In genomic region chr1:64887689-64888217, GRCh38 we compare ENCODE assay signal across 24 cellular contexts.
DNase-seq lines count a peak whose midpoint lies in the region; ATAC-seq and TF ChIP-seq lines count a peak whose summit lies in the region.
"Had no signal": no experiment of that assay in that cellular context is flagged by ENCODE, and none has a peak within 500 bp of the region (broad histone marks: within the 10 kb centered on the region; RNA-seq: fewer than 3 reads in every experiment).

No MANE protein-coding gene starts in this region.

- H3K9ac ChIP-seq in endodermal cell (ENCODE audit: extremely low read depth, low read length, poor library complexity, severe bottlenecking): no peak overlapping the region

- TF ChIP-seq CTCF in A673 (conservative IDR thresholded peaks at IDR 0.05; ENCODE audit: low read depth, low read length): no peak
- no peak for TF ChIP-seq CTCF in endodermal cell (conservative IDR thresholded peaks at IDR 0.05)

- peaks cover 0 to 28% (median 3%) of the 10 kb centered on the region in 3 donors for H3K36me3 Mint-ChIP-seq in CD8-positive, alpha-beta memory T cell
- peaks cover 2% of the 10 kb centered on the region for H3K36me3 Mint-ChIP-seq in endodermal cell (ENCODE audit: low read depth)
- H3K36me3 Mint-ChIP-seq in naive B cell: peaks cover 0 to 7% of the 10 kb centered on the region in 2 donors

- H3K27ac ChIP-seq in A673 (ENCODE audit: low read depth, low read length, poor library complexity, severe bottlenecking) (peak overlapping the region; percentile 33), endodermal cell (ENCODE audit: low read depth, low read length) (no peak overlapping the region)
- H3K27ac ChIP-seq in CD8-positive, alpha-beta memory T cell (ENCODE audit: low read depth, low read length): no peak overlapping the region
- H3K27ac ChIP-seq: ascending aorta, lower lobe of right lung, neutrophil, prostate gland, stomach, tibial artery had no signal

- CTCF ChIA-PET in A673 (lab: Charles Lee): no interaction called here
- CTCF ChIA-PET in CD8-positive, alpha-beta memory T cell (lab: Charles Lee): interaction anchor here (0.9 kb wide), 1 partner anchor 188 kb away, joined by 5 read pairs; no protein-coding TSS in a partner anchor

- H3K9me3 ChIP-seq in A673 (ENCODE audit: low read depth, low read length, poor library complexity, severe bottlenecking): no peaks in the 10 kb centered on the region
- H3K9me3 ChIP-seq in CD8-positive, alpha-beta memory T cell (ENCODE audit: low read length): no peaks in the 10 kb centered on the region
- H3K9me3 ChIP-seq in endodermal cell (ENCODE audit: control insufficient read depth, low read length): no peaks in the 10 kb centered on the region
- H3K9me3 ChIP-seq: ascending aorta, lower lobe of right lung, neutrophil, prostate gland, stomach, tibial artery had no signal

- ATAC-seq in naive B cell (ENCODE audit: low read depth in 2 of 2): no peak
- ATAC-seq in GM19324 (IDR thresholded peaks at IDR 0.05; ENCODE audit: low FRiP score, unreplicated experiment): no peak
- ATAC-seq: activated CD4-positive, CD25-positive, alpha-beta regulatory T cell treated with anti-CD3 and anti-CD28 coated beads, Interleukin-2, amount 50 U/mL, for 24 hours; lower lobe of right lung had no signal

- H3K27me3 Mint-ChIP-seq in CD8-positive, alpha-beta memory T cell: peaks cover 0 to 2% of the 10 kb centered on the region in 2 donors
- H3K27me3 Mint-ChIP-seq in endodermal cell (ENCODE audit: insufficient read depth) (no peaks in the 10 kb centered on the region), naive B cell (no peaks in the 10 kb centered on the region)
- H3K27me3 Mint-ChIP-seq: activated CD4-positive, alpha-beta memory T cell treated with anti-CD3 and anti-CD28 coated beads, Interleukin-2, amount 10 ng/mL, durations not matched to agents 7 days and 5 days; dendritic cell treated with granulocyte-macrophage colony-stimulating factor and Interleukin-4, amounts not matched to agents 40 ng/mL and 50 ng/mL, for 4 days had no signal

- 86 to 88% methylated on average over 1 to 4 of the region's 4 CpGs for WGBS in endodermal cell (ENCODE audit: insufficient coverage in 1 of 2, insufficient read length in 1 of 2), 2 experiments

- H3K4me1 Mint-ChIP-seq in CD8-positive, alpha-beta memory T cell: peaks cover 91 to 99% (median 93%) of the 10 kb centered on the region in 3 donors
- H3K4me1 Mint-ChIP-seq in endodermal cell: peaks cover 36% of the 10 kb centered on the region
- H3K4me1 Mint-ChIP-seq in naive B cell: peaks cover 62 to 71% (median 68%) of the 10 kb centered on the region in 3 donors

- H3K27me3 ChIP-seq in A673 (replicated peaks; ENCODE audit: insufficient read depth, low read depth, low read length, poor library complexity): no peaks in the 10 kb centered on the region
- no peaks in the 10 kb centered on the region for H3K27me3 ChIP-seq in CD8-positive, alpha-beta memory T cell (ENCODE audit: insufficient read depth, low read length, poor library complexity, severe bottlenecking)
- H3K27me3 ChIP-seq in endodermal cell (ENCODE audit: control insufficient read depth, insufficient read depth, low read length, poor library complexity, severe bottlenecking): no peaks in the 10 kb centered on the region
- H3K27me3 ChIP-seq: ascending aorta, neutrophil, stomach, tibial artery had no signal

- H3K4me3 Mint-ChIP-seq in CD8-positive, alpha-beta memory T cell: peak overlapping the region in 4 of 7 donors; percentile 17 to 58 (median 27)
- H3K4me3 Mint-ChIP-seq in endodermal cell (no peak overlapping the region), naive B cell (no peak overlapping the region)
- H3K4me3 Mint-ChIP-seq: activated CD4-positive, alpha-beta memory T cell treated with anti-CD3 and anti-CD28 coated beads, Interleukin-2, amount 10 ng/mL, durations not matched to agents 7 days and 5 days; dendritic cell treated with granulocyte-macrophage colony-stimulating factor and Interleukin-4, amounts not matched to agents 40 ng/mL and 50 ng/mL, for 4 days had no signal

- H3K4me3 ChIP-seq in A673 (ENCODE audit: low read depth, low read length, poor library complexity, severe bottlenecking) (no peak overlapping the region), endodermal cell (ENCODE audit: low read length) (no peak overlapping the region)
- no peak overlapping the region for H3K4me3 ChIP-seq in CD8-positive, alpha-beta memory T cell (ENCODE audit: low read length)
- H3K4me3 ChIP-seq: ascending aorta, lower lobe of right lung, prostate gland, stomach, tibial artery had no signal

- POLR2A ChIA-PET in A673 (lab: Charles Lee; ENCODE audit: low non-redundant PET): no interaction called here
- POLR2A ChIA-PET in CD8-positive, alpha-beta memory T cell (lab: Charles Lee): interaction anchor here (0.6 to 0.7 kb wide), 2 partner anchors 52 to 64 kb away, joined by 3 read pairs; no protein-coding TSS in a partner anchor

- H3K4me1 ChIP-seq in A673 (ENCODE audit: insufficient read depth, low read length, poor library complexity, severe bottlenecking) (peaks cover 68% of the 10 kb centered on the region), endodermal cell (ENCODE audit: control insufficient read depth, insufficient read depth, low read length) (peaks cover 8% of the 10 kb centered on the region)
- peaks cover 90% of the 10 kb centered on the region for H3K4me1 ChIP-seq in CD8-positive, alpha-beta memory T cell (ENCODE audit: insufficient read depth, low read length)
- H3K4me1 ChIP-seq: prostate gland had no signal

- H3K36me3 ChIP-seq in A673 (ENCODE audit: insufficient read depth, low read length, poor library complexity, severe bottlenecking) (peaks cover 20% of the 10 kb centered on the region), endodermal cell (ENCODE audit: control insufficient read depth, insufficient read depth, low read length) (peaks cover 2% of the 10 kb centered on the region)
- no peaks in the 10 kb centered on the region for H3K36me3 ChIP-seq in CD8-positive, alpha-beta memory T cell (ENCODE audit: insufficient read depth, low read length)

- peak overlapping the region in 7 of 8 donors; percentile 4 to 76 (median 59) for H3K27ac Mint-ChIP-seq in CD8-positive, alpha-beta memory T cell
- H3K27ac Mint-ChIP-seq in endodermal cell: no peak overlapping the region
- H3K27ac Mint-ChIP-seq in naive B cell: peak overlapping the region in 5 of 6 donors; percentile 20 to 64 (median 50)
- H3K27ac Mint-ChIP-seq: activated CD4-positive, alpha-beta memory T cell treated with anti-CD3 and anti-CD28 coated beads, Interleukin-2, amount 10 ng/mL, durations not matched to agents 7 days and 5 days; dendritic cell treated with granulocyte-macrophage colony-stimulating factor and Interleukin-4, amounts not matched to agents 40 ng/mL and 50 ng/mL, for 4 days had no signal

- intact Hi-C loops in A673 (cut with micrococcal nuclease; ENCODE audit: unreplicated experiment): no loop called here

- DNase-seq in A673 (ENCODE audit: low spot score) (no peak), endodermal cell (peak; percentile 59), naive B cell (no peak), DMS 273 treated with DMSO at 0.1 percent for 48 hours (lab: John Stamatoyannopoulos, UW) (no peak)
- DNase-seq in CD8-positive, alpha-beta memory T cell: no peak
- DNase-seq in stimulated activated CD4-positive, alpha-beta T cell treated with anti-CD3 and anti-CD28 coated beads, Interleukin-12 subunit alpha, Interleukin-12 subunit beta, amount 100 ng/mL, for 4 hours: no peak
- no peak for DNase-seq in stimulated activated CD4-positive, alpha-beta T cell treated with anti-CD3 and anti-CD28 coated beads, Interleukin-15, amount 100 ng/mL, for 24 hours
- DNase-seq: ACHN; activated CD4-positive, alpha-beta memory T cell treated with anti-CD3 and anti-CD28 coated beads, Interleukin-2, amount 10 ng/mL, durations not matched to agents 7 days and 5 days; activated CD8-positive, alpha-beta memory T cell treated with anti-CD3 and anti-CD28 coated beads, Interleukin-2, amount 50 U/mL, for 48 hours; activated naive CD4-positive, alpha-beta T cell treated with anti-CD3 and anti-CD28 coated beads, Interleukin-2, amount 50 U/mL, for 16 hours; KG1; lower lobe of right lung; MM.1S; NCI-H2029 treated with DMSO at 0.1 percent for 48 hours; NCI-H226; stomach; tibial artery had no signal

- BruUV-seq in A673 (replicated peaks; lab: Mats Ljungman, UMichigan): no TSS peak

- H3K9me3 Mint-ChIP-seq in CD8-positive, alpha-beta memory T cell: no peaks in the 10 kb centered on the region
- H3K9me3 Mint-ChIP-seq in endodermal cell (no peaks in the 10 kb centered on the region), naive B cell (no peaks in the 10 kb centered on the region)
- H3K9me3 Mint-ChIP-seq: activated CD4-positive, alpha-beta memory T cell treated with anti-CD3 and anti-CD28 coated beads, Interleukin-2, amount 10 ng/mL, durations not matched to agents 7 days and 5 days; dendritic cell treated with granulocyte-macrophage colony-stimulating factor and Interleukin-4, amounts not matched to agents 40 ng/mL and 50 ng/mL, for 4 days had no signal

Comparison
In these comparisons a context has a peak if more than half of its experiments do, and no peak if none do; other contexts are left out.
1. H3K4me3 Mint-ChIP-seq: peak in CD8-positive, alpha-beta memory T cell (4 of 7); none in endodermal cell (single experiment) and naive B cell (0 of 8).